36 cellular contexts compared by ENCODE assay signal in the genomic region with DNA sequence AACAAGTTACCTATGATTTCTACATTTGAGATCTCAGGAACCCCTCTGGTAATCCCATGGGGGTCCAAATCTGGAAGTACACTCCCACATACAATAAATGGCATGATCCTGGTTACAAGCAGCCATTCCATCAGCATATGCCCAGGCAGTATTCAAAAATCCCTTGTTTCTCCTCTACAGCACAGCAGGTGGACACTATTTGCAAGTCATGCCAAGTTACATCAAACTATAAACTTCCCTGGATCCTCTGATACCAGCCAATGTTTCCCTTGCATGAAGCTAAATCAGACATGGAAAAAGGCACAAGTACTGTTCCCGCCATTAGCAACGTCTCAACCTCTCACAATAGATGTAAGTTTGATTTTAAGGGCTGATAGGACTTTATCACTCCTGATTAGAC.
"Had no signal": no experiment of that assay in that cellular context is flagged by ENCODE, and none has a peak within 500 bp of the region (broad histone marks: within the 10 kb centered on the region; RNA-seq: fewer than 3 reads in every experiment).

No MANE protein-coding gene starts in this region.

- H3K4me3 ChIP-seq: MG63 had no signal

- H3K36me3 ChIP-seq: MG63 had no signal

- H3K27me3 ChIP-seq: MG63 had no signal

- DNase-seq: Karpas-422, Kasumi-1, MG63, MM.1S, MV-4-11, NCI-H1048, NCI-H1092, NCI-H1092 treated with DMSO at 0.1 percent for 48 hours, NCI-H1105, NCI-H1105 treated with DMSO at 0.1 percent for 48 hours, NCI-H1417, NCI-H1417 treated with DMSO at 0.1 percent for 48 hours, NCI-H1436, NCI-H1436 treated with DMSO at 0.1 percent for 48 hours, NCI-H146, NCI-H1694, NCI-H1694 treated with DMSO at 0.1 percent for 48 hours, NCI-H187, NCI-H187 treated with DMSO at 0.1 percent for 48 hours, NCI-H1930, NCI-H2029, NCI-H2029 treated with DMSO at 0.1 percent for 48 hours, NCI-H2081, NCI-H2081 treated with DMSO at 0.1 percent for 48 hours, NCI-H2107, NCI-H2171, NCI-H2171 treated with DMSO at 0.1 percent for 48 hours, NCI-H2227 treated with DMSO at 0.1 percent for 48 hours, NCI-H226, NCI-H345, NCI-H446, NCI-H446 treated with DMSO at 0.1 percent for 48 hours, NCI-H510A, NCI-H510A treated with DMSO at 0.1 percent for 48 hours, NCI-H524, NCI-H524 treated with DMSO at 0.1 percent for 48 hours had no signal

- H3K9me3 ChIP-seq: MG63 had no signal
